ENCODE assay signal across 12 cellular contexts in the genomic region with DNA sequence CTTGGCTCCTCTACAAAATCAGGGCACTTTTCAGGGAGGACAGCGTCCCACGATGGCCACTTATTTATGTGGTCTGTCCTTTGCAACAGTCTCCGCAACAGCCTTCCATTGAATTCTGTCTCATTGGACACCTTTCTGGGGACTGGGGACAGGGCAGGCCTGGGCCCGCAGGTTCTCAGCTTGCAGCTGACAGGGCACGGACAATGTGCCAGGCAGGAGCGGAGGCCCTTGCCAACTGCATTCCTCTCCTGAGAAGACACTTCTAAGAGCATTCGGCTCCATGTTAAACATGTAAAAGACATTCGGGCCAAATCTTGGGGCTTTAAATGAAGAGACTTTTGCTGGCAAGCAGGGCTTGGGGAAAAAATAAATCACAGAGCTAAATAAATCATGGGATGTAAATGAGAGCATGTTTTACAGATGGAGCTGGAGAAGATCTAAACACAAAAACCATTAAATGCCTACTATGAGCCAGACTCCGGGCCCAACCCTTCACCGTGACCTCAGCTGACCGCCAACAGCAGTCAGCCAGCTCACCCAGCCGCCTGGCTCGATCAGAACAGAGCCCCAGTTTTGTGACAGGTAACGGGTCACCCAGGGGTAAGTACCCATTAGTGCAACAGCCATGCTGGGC. TPM values are rescaled to one million over a fixed set of nuclear protein-coding genes. Genes with fewer than 3 reads are reported as not detected.
DNase-seq lines count a peak whose midpoint lies in the region; ATAC-seq and TF ChIP-seq lines count a peak whose summit lies in the region.
"Had no signal": no experiment of that assay in that cellular context is flagged by ENCODE, and none has a peak within 500 bp of the region (broad histone marks: within the 10 kb centered on the region; RNA-seq: fewer than 3 reads in every experiment).

No MANE protein-coding gene starts in this region.

- H3K9me2 ChIP-seq in GM23338 (ENCODE audit: insufficient read depth) = no peaks in the 10 kb centered on the region

- H3K4me3 ChIP-seq in GM23338 (no peak overlapping the region), cardiac muscle cell (no peak overlapping the region), gastrocnemius medialis (no peak overlapping the region)
- H3K4me3 ChIP-seq: smooth muscle cell had no signal

- no peaks in the 10 kb centered on the region for H3K9me3 Mint-ChIP-seq in GM23338
- H3K9me3 Mint-ChIP-seq in activated T-helper 1 cell treated with anti-CD3 and anti-CD28 coated beads, Interleukin-12 subunit alpha, Interleukin-12 subunit beta, Interleukin-2, Interleukin-4 antibody, amounts not matched to agents 30 ng/mL and 10 ng/mL and 1 ng/mL, durations not matched to agents 14 hours and 24 hours and 36 hours = no peaks in the 10 kb centered on the region

- ATAC-seq in GM23338 = no peak
- peak; percentile 12 to 37 for ATAC-seq in gastrocnemius medialis
- no peak for ATAC-seq in GM19452 (IDR thresholded peaks at IDR 0.05; ENCODE audit: unreplicated experiment)
- no peak for ATAC-seq in GM19023 (IDR thresholded peaks at IDR 0.05; ENCODE audit: unreplicated experiment)
- ATAC-seq in HG03039 (IDR thresholded peaks at IDR 0.05; ENCODE audit: unreplicated experiment) = no peak
- ATAC-seq: SK-N-SH treated with all-trans-retinoic acid at 6 μM for 48 hours had no signal

- H3K27ac ChIP-seq in GM23338 (ENCODE audit: low read depth) = 0 out of 2 replicates have a peak overlapping the region, but pooled peaks have one; percentile 19
- peak overlapping the region; percentile 88 for H3K27ac ChIP-seq in cardiac muscle cell
- H3K27ac ChIP-seq in gastrocnemius medialis = peak overlapping the region; percentile 92 to 99 (median 95)

- intact Hi-C loops in activated T-helper 1 cell treated with anti-CD3 and anti-CD28 coated beads, Interleukin-12 subunit alpha, Interleukin-12 subunit beta, Interleukin-2, Interleukin-4 antibody, amounts not matched to agents 30 ng/mL and 10 ng/mL and 1 ng/mL, durations not matched to agents 14 hours and 24 hours and 36 hours (cut with micrococcal nuclease) = loop anchor here (10.0 kb wide), 1 partner anchor 337 kb away; no protein-coding TSS in a partner anchor
- intact Hi-C loops in gastrocnemius medialis (cut with DNase I; ENCODE audit: low total_unique reads) = no loop called here

- no peaks in the 10 kb centered on the region for H3K27me3 ChIP-seq in GM23338 (ENCODE audit: insufficient read depth)
- H3K27me3 ChIP-seq in cardiac muscle cell = no peaks in the 10 kb centered on the region
- H3K27me3 ChIP-seq in gastrocnemius medialis = no peaks in the 10 kb centered on the region

- peaks cover 63% of the 10 kb centered on the region for H3K4me1 Mint-ChIP-seq in GM23338
- H3K4me1 Mint-ChIP-seq in activated T-helper 1 cell treated with anti-CD3 and anti-CD28 coated beads, Interleukin-12 subunit alpha, Interleukin-12 subunit beta, Interleukin-2, Interleukin-4 antibody, amounts not matched to agents 30 ng/mL and 10 ng/mL and 1 ng/mL, durations not matched to agents 14 hours and 24 hours and 36 hours (ENCODE audit: low read depth) = peaks cover 99% of the 10 kb centered on the region

- H3F3A ChIP-seq in GM23338 (replicated peaks; ENCODE audit: low read depth) = no peaks in the 10 kb centered on the region

- peaks cover 63% of the 10 kb centered on the region for H4K20me1 ChIP-seq in GM23338 (replicated peaks; ENCODE audit: insufficient read depth)

- peaks cover 12% of the 10 kb centered on the region for H3K27me3 Mint-ChIP-seq in GM23338 (ENCODE audit: insufficient read depth, low read depth, poor library complexity)
- H3K27me3 Mint-ChIP-seq in activated T-helper 1 cell treated with anti-CD3 and anti-CD28 coated beads, Interleukin-12 subunit alpha, Interleukin-12 subunit beta, Interleukin-2, Interleukin-4 antibody, amounts not matched to agents 30 ng/mL and 10 ng/mL and 1 ng/mL, durations not matched to agents 14 hours and 24 hours and 36 hours (ENCODE audit: insufficient read depth) = no peaks in the 10 kb centered on the region

- H3K27ac Mint-ChIP-seq in GM23338 = peak overlapping the region; percentile 80
- peak overlapping the region; percentile 93 for H3K27ac Mint-ChIP-seq in activated T-helper 1 cell treated with anti-CD3 and anti-CD28 coated beads, Interleukin-12 subunit alpha, Interleukin-12 subunit beta, Interleukin-2, Interleukin-4 antibody, amounts not matched to agents 30 ng/mL and 10 ng/mL and 1 ng/mL, durations not matched to agents 14 hours and 24 hours and 36 hours

- no peak for TF ChIP-seq POLR2A in gastrocnemius medialis (IDR thresholded peaks at IDR 0.05)

- H3K9me3 ChIP-seq in cardiac muscle cell (ENCODE audit: low read depth) = no peaks in the 10 kb centered on the region
- H3K9me3 ChIP-seq in gastrocnemius medialis = no peaks in the 10 kb centered on the region

- no peak for TF ChIP-seq CTCF in GM23338 (conservative IDR thresholded peaks at IDR 0.05; ENCODE audit: low read depth in 2 of 2)
- no peak for TF ChIP-seq CTCF in cardiac muscle cell (IDR thresholded peaks at IDR 0.05; ENCODE audit: low read depth, low read length)
- TF ChIP-seq CTCF in gastrocnemius medialis (IDR thresholded peaks at IDR 0.05 in 4 of 5, conservative IDR thresholded peaks at IDR 0.05 in 1 of 5) = no peak

- in situ Hi-C loops in gastrocnemius medialis (cut with MboI; ENCODE audit: low sequenced_read_pairs in 4 of 4) = no loop called here

- H3K4me2 ChIP-seq in GM23338 = no peak overlapping the region
- H3K4me2 ChIP-seq: smooth muscle cell had no signal

- H3K4me3 Mint-ChIP-seq in GM23338 = no peak overlapping the region
- peak overlapping the region; percentile 50 for H3K4me3 Mint-ChIP-seq in activated T-helper 1 cell treated with anti-CD3 and anti-CD28 coated beads, Interleukin-12 subunit alpha, Interleukin-12 subunit beta, Interleukin-2, Interleukin-4 antibody, amounts not matched to agents 30 ng/mL and 10 ng/mL and 1 ng/mL, durations not matched to agents 14 hours and 24 hours and 36 hours

- H2AFZ ChIP-seq in GM23338 = no peak overlapping the region

- H3K36me3 ChIP-seq in GM23338 (ENCODE audit: insufficient read depth) (peaks cover 21% of the 10 kb centered on the region), cardiac muscle cell (peaks cover 28% of the 10 kb centered on the region), gastrocnemius medialis (peaks cover 0 to 8% of the 10 kb centered on the region in 2 donors)

- H3K36me3 Mint-ChIP-seq in GM23338 (ENCODE audit: low read depth) = peaks cover 65% of the 10 kb centered on the region
- H3K36me3 Mint-ChIP-seq in activated T-helper 1 cell treated with anti-CD3 and anti-CD28 coated beads, Interleukin-12 subunit alpha, Interleukin-12 subunit beta, Interleukin-2, Interleukin-4 antibody, amounts not matched to agents 30 ng/mL and 10 ng/mL and 1 ng/mL, durations not matched to agents 14 hours and 24 hours and 36 hours (ENCODE audit: low read depth) = peaks cover 79% of the 10 kb centered on the region

- H3K4me1 ChIP-seq in GM23338 (ENCODE audit: insufficient read depth) (peaks cover 9% of the 10 kb centered on the region; the same call in 1 of the 2 replicates), cardiac muscle cell (ENCODE audit: low read depth) (peaks cover 73% of the 10 kb centered on the region), gastrocnemius medialis (peaks cover 98 to 100% of the 10 kb centered on the region in 2 donors)

- DNase-seq in GM23338 (ENCODE audit: low spot score) (no peak), cardiac muscle cell (ENCODE audit: low read depth in 1 of 2, low spot score in 1 of 2) (no peak), gastrocnemius medialis (peak; percentile 47 to 87), NCI-H187 treated with DMSO at 0.1 percent for 48 hours (lab: John Stamatoyannopoulos, UW) (no peak)
- DNase-seq in activated T-helper 1 cell treated with anti-CD3 and anti-CD28 coated beads, Interleukin-12 subunit alpha, Interleukin-12 subunit beta, Interleukin-2, Interleukin-4 antibody, amounts not matched to agents 30 ng/mL and 10 ng/mL and 1 ng/mL, durations not matched to agents 14 hours and 24 hours and 36 hours (ENCODE audit: low spot score) = no peak
- DNase-seq: NCI-H2171 treated with DMSO at 0.1 percent for 48 hours; stimulated activated naive CD4-positive, alpha-beta T cell treated with Interleukin-2 at 50 U/mL for 16 hours had no signal

- H3K79me2 ChIP-seq in GM23338 (replicated peaks; ENCODE audit: insufficient read depth) = peaks cover 93% of the 10 kb centered on the region

TF ChIP-seq in GM23338, 12 proteins besides CTCF, POLR2A, EP300 and RAD21 (continues in another document):
- TF ChIP-seq NANOG (IDR thresholded peaks at IDR 0.05; ENCODE audit: borderline replicate concordance) (no peak), POLR2AphosphoS5 (IDR thresholded peaks at IDR 0.05; ENCODE audit: low read depth) (no peak), STAT1 (IDR thresholded peaks at IDR 0.05; ENCODE audit: unreplicated experiment) (no peak), JUNB (IDR thresholded peaks at IDR 0.05; ENCODE audit: unreplicated experiment) (no peak)

RNA-seq across cellular contexts. Expression of a gene that starts 14.9 kb away (rescaled TPM):
- total RNA-seq in GM23338 (2014; rRNA removed; shearing (Covaris generic)) = 233 and 248 TPM in 2 replicates
- polyA plus RNA-seq in GM23338 (2016; fragmentation: Nextera tagmentation; extraction: Ambion mirVana) (90.9 and 93.2 TPM in 2 replicates), cardiac muscle cell (276 and 347 TPM in 2 replicates)
- total RNA-seq in activated T-helper 1 cell treated with anti-CD3 and anti-CD28 coated beads, Interleukin-12 subunit alpha, Interleukin-12 subunit beta, Interleukin-2, Interleukin-4 antibody, amounts not matched to agents 30 ng/mL and 10 ng/mL and 1 ng/mL, durations not matched to agents 14 hours and 24 hours and 36 hours = 449 and 453 TPM in 2 replicates
- total RNA-seq in cardiac muscle cell (198 and 258 TPM in 2 replicates), gastrocnemius medialis (10 to 100 TPM; 57.3 to 84.2 (median 72.7) TPM)

Comparison
In these comparisons a context has a peak if more than half of its experiments do, and no peak if none do; other contexts are left out.
1. ATAC-seq: peak in gastrocnemius medialis (2 of 2); none in GM23338 (single experiment), GM19452 (single experiment), GM19023 (single experiment) and HG03039 (single experiment).
2. DNase-seq: peak in gastrocnemius medialis (2 of 2); none in GM23338 (single experiment), activated T-helper 1 cell treated with anti-CD3 and anti-CD28 coated beads, Interleukin-12 subunit alpha, Interleukin-12 subunit beta, Interleukin-2, Interleukin-4 antibody, amounts not matched to agents 30 ng/mL and 10 ng/mL and 1 ng/mL, durations not matched to agents 14 hours and 24 hours and 36 hours (single experiment), cardiac muscle cell (0 of 2) and NCI-H187 treated with DMSO at 0.1 percent for 48 hours (single experiment).
3. H3K27ac ChIP-seq: peak in every context shown above with its lines; median percentile 95 in gastrocnemius medialis; 88 in cardiac muscle cell; 19 in GM23338.